In the genomic region with DNA sequence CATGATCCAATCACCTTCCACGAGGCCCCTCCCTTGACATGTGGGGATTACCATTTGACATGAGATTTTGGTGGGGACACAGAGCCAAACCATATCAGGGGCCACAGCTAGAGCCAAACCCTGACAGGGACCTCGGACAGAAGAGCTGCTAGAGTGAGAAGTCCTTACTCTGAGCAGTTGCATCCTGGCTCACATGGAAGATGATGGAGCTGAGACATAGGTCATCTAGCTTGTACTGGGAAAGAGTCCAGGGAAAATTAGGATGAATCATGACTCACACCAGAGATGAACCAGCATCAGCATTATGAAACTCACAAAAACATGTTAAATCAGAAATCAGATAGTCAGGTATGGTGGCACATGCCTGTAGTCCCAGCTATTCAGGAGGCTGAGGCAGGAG, we compare ENCODE assay signal across 13 cellular contexts. TPM values are rescaled to one million over a fixed set of nuclear protein-coding genes. Genes with fewer than 3 reads are reported as not detected.
DNase-seq lines count a peak whose midpoint lies in the region; TF ChIP-seq lines count a peak whose summit lies in the region.
"Had no signal": no experiment of that assay in that cellular context is flagged by ENCODE, and none has a peak within 500 bp of the region (broad histone marks: within the 10 kb centered on the region; RNA-seq: fewer than 3 reads in every experiment).

No MANE protein-coding gene starts in this region.

- H3K36me3 ChIP-seq in SK-N-SH (replicated peaks in 1 of 2; ENCODE audit: control insufficient read depth in 1 of 2, insufficient read depth in 2 of 2, low read length in 1 of 2) (no peaks in the 10 kb centered on the region), colonic mucosa (no peaks in the 10 kb centered on the region)
- no peaks in the 10 kb centered on the region for H3K36me3 ChIP-seq in CD4-positive, alpha-beta memory T cell (ENCODE audit: insufficient read depth, low read length)
- H3K36me3 ChIP-seq: left ventricle myocardium inferior had no signal

- H3K79me2 ChIP-seq in SK-N-SH (ENCODE audit: insufficient read depth): no peaks in the 10 kb centered on the region

- no peaks in the 10 kb centered on the region for H3K9me3 Mint-ChIP-seq in CD4-positive, alpha-beta memory T cell
- H3K9me3 Mint-ChIP-seq: activated CD8-positive, alpha-beta T cell treated with anti-CD3 and anti-CD28 coated beads for 36 hours had no signal

- H3K27me3 ChIP-seq in SK-N-SH (ENCODE audit: insufficient read depth) (no peaks in the 10 kb centered on the region), colonic mucosa (no peaks in the 10 kb centered on the region)
- H3K27me3 ChIP-seq in CD4-positive, alpha-beta memory T cell (ENCODE audit: insufficient read depth, low read length): no peaks in the 10 kb centered on the region
- H3K27me3 ChIP-seq: testis had no signal

- H3K4me3 ChIP-seq in SK-N-SH (ENCODE audit: low read depth in 2 of 2, low read length in 1 of 2) (no peak overlapping the region), fibroblast of pulmonary artery (replicated peaks; ENCODE audit: low read depth, low read length) (no peak overlapping the region), colonic mucosa (no peak overlapping the region)
- H3K4me3 ChIP-seq in CD4-positive, alpha-beta memory T cell (ENCODE audit: low read length in 2 of 2): no peak overlapping the region
- H3K4me3 ChIP-seq: left ventricle myocardium inferior, testis had no signal

- no peak overlapping the region for H3K9ac ChIP-seq in SK-N-SH
- H3K9ac ChIP-seq in colonic mucosa (ENCODE audit: low read depth in 2 of 2, low read length in 2 of 2): no peak overlapping the region

- POLR2A ChIA-PET in SK-N-SH (lab: Yijun Ruan, JAX): no interaction called here
- POLR2A ChIA-PET in CD4-positive, alpha-beta memory T cell (lab: Charles Lee; ENCODE audit: partially characterized antibody): no interaction called here

- CTCF ChIA-PET in SK-N-SH (lab: Yijun Ruan, JAX): no interaction called here
- CTCF ChIA-PET in CD4-positive, alpha-beta memory T cell (lab: Charles Lee; ENCODE audit: partially characterized antibody): no interaction called here

- H3K27ac Mint-ChIP-seq in CD4-positive, alpha-beta memory T cell: no peak overlapping the region
- H3K27ac Mint-ChIP-seq: activated CD8-positive, alpha-beta T cell treated with anti-CD3 and anti-CD28 coated beads for 36 hours had no signal

- no peak overlapping the region for H2AFZ ChIP-seq in SK-N-SH (ENCODE audit: low read depth)

- H3K4me1 ChIP-seq in SK-N-SH (ENCODE audit: control insufficient read depth in 1 of 2, insufficient read depth in 2 of 2, low read depth in 1 of 2, low read length in 1 of 2) (no peaks in the 10 kb centered on the region; a peak in 1 of 4 replicates), colonic mucosa (no peaks in the 10 kb centered on the region)
- H3K4me1 ChIP-seq in CD4-positive, alpha-beta memory T cell (ENCODE audit: insufficient read depth, low read length): peaks cover 10% of the 10 kb centered on the region
- H3K4me1 ChIP-seq: left ventricle myocardium inferior, testis had no signal

- H4K20me1 ChIP-seq in SK-N-SH (ENCODE audit: insufficient read depth): no peaks in the 10 kb centered on the region

- TF ChIP-seq RAD21 in SK-N-SH (IDR thresholded peaks at IDR 0.05; ENCODE audit: low read length): no peak

- peak overlapping the region in 1 of 2 experiments; percentile 20; a peak in 1 of 4 replicates for H3K27ac ChIP-seq in SK-N-SH (ENCODE audit: low read depth in 2 of 2, low read length in 1 of 2)
- H3K27ac ChIP-seq in CD4-positive, alpha-beta memory T cell (ENCODE audit: low read depth, low read length): no peak overlapping the region
- no peak overlapping the region for H3K27ac ChIP-seq in colonic mucosa
- H3K27ac ChIP-seq: HL-60, left ventricle myocardium inferior, testis had no signal

- H3K36me3 Mint-ChIP-seq in CD4-positive, alpha-beta memory T cell: no peaks in the 10 kb centered on the region

- no peak for TF ChIP-seq EP300 in SK-N-SH (IDR thresholded peaks at IDR 0.05; ENCODE audit: borderline replicate concordance in 1 of 2, low read depth in 1 of 2, low read length in 1 of 2)

- H3K4me3 Mint-ChIP-seq in CD4-positive, alpha-beta memory T cell: no peak overlapping the region
- H3K4me3 Mint-ChIP-seq: activated CD8-positive, alpha-beta T cell treated with anti-CD3 and anti-CD28 coated beads for 36 hours had no signal

- peaks cover 6 to 18% (median 13%) of the 10 kb centered on the region in 4 donors for H3K4me1 Mint-ChIP-seq in CD4-positive, alpha-beta memory T cell

- 13% methylated on average over 2 of the region's 2 CpGs for WGBS in SK-N-SH (ENCODE audit: low lambda C conversion rate)

- H3K27me3 Mint-ChIP-seq in CD4-positive, alpha-beta memory T cell: no peaks in the 10 kb centered on the region
- H3K27me3 Mint-ChIP-seq: activated CD8-positive, alpha-beta T cell treated with anti-CD3 and anti-CD28 coated beads for 36 hours had no signal

- H3K9me2 ChIP-seq in SK-N-SH: no peaks in the 10 kb centered on the region

- H3F3A ChIP-seq in SK-N-SH (replicated peaks; ENCODE audit: insufficient read depth): peaks cover 7% of the 10 kb centered on the region

- DNase-seq in HCEC 1CT (peak; percentile 87), SK-N-SH (no peak), fibroblast of pulmonary artery (ENCODE audit: low read depth) (peak; percentile 78), stromal cell of bone marrow (ENCODE audit: low read depth) (peak; percentile 89), colonic mucosa (no peak)
- DNase-seq in activated T-cell treated with anti-CD3 and anti-CD28 coated beads, Interleukin-2, amount 50 U/mL, for 48 hours: no peak
- DNase-seq in CD4-positive, alpha-beta memory T cell: no peak
- DNase-seq: activated CD8-positive, alpha-beta T cell treated with anti-CD3 and anti-CD28 coated beads for 36 hours; activated naive CD4-positive, alpha-beta T cell treated with Interleukin-2 at 50 U/mL for 16 hours; left ventricle myocardium inferior; NCI-H345; testis had no signal

- intact Hi-C loops in CD4-positive, alpha-beta memory T cell (cut with micrococcal nuclease): no loop called here
- intact Hi-C loops in colonic mucosa (cut with DNase I): no loop called here

- TF ChIP-seq CTCF in SK-N-SH (IDR thresholded peaks at IDR 0.05) (no peak), fibroblast of pulmonary artery (IDR thresholded peaks at IDR 0.05; ENCODE audit: low read length, missing control alignments) (no peak), colonic mucosa (IDR thresholded peaks at IDR 0.05) (no peak)

- 0 out of 2 replicates have a peak overlapping the region, but pooled peaks have one; percentile 16 for H3K4me2 ChIP-seq in SK-N-SH

- no peaks in the 10 kb centered on the region for H3K9me3 ChIP-seq in SK-N-SH
- no peaks in the 10 kb centered on the region for H3K9me3 ChIP-seq in CD4-positive, alpha-beta memory T cell (ENCODE audit: control insufficient read depth in 1 of 2, low read length in 2 of 2)
- no peaks in the 10 kb centered on the region for H3K9me3 ChIP-seq in colonic mucosa
- H3K9me3 ChIP-seq: left ventricle myocardium inferior, testis had no signal

TF ChIP-seq in SK-N-SH, 30 proteins besides CTCF, POLR2A, EP300 and RAD21 (continues in another document):
- no peak for TF ChIP-seq CHD2 (IDR thresholded peaks at IDR 0.05; ENCODE audit: low read length, partially characterized antibody)
- TF ChIP-seq NFIC (IDR thresholded peaks at IDR 0.05; ENCODE audit: borderline replicate concordance): peak; percentile 68
- no peak for TF ChIP-seq ELF1 (IDR thresholded peaks at IDR 0.05)
- TF ChIP-seq MXI1 (IDR thresholded peaks at IDR 0.05; ENCODE audit: low read depth, low read length): no peak
- TF ChIP-seq TAF1 (IDR thresholded peaks at IDR 0.05; ENCODE audit: borderline replicate concordance, low read depth, low read length): no peak
- TF ChIP-seq, protein P1, sequence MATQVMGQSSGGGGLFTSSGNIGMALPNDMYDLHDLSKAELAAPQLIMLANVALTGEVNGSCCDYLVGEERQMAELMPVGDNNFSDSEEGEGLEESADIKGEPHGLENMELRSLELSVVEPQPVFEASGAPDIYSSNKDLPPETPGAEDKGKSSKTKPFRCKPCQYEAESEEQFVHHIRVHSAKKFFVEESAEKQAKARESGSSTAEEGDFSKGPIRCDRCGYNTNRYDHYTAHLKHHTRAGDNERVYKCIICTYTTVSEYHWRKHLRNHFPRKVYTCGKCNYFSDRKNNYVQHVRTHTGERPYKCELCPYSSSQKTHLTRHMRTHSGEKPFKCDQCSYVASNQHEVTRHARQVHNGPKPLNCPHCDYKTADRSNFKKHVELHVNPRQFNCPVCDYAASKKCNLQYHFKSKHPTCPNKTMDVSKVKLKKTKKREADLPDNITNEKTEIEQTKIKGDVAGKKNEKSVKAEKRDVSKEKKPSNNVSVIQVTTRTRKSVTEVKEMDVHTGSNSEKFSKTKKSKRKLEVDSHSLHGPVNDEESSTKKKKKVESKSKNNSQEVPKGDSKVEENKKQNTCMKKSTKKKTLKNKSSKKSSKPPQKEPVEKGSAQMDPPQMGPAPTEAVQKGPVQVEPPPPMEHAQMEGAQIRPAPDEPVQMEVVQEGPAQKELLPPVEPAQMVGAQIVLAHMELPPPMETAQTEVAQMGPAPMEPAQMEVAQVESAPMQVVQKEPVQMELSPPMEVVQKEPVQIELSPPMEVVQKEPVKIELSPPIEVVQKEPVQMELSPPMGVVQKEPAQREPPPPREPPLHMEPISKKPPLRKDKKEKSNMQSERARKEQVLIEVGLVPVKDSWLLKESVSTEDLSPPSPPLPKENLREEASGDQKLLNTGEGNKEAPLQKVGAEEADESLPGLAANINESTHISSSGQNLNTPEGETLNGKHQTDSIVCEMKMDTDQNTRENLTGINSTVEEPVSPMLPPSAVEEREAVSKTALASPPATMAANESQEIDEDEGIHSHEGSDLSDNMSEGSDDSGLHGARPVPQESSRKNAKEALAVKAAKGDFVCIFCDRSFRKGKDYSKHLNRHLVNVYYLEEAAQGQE (IDR thresholded peaks at IDR 0.05; ENCODE audit: low read depth, low read length): no peak
- TF ChIP-seq RXRA (IDR thresholded peaks at IDR 0.05; ENCODE audit: borderline replicate concordance, low read depth): no peak
- TF ChIP-seq FOSL2 (IDR thresholded peaks at IDR 0.05; ENCODE audit: borderline replicate concordance, low read depth): peak; percentile 87
- no peak for TF ChIP-seq SMC3 (IDR thresholded peaks at IDR 0.05; ENCODE audit: low read depth, low read length)
- no peak for TF ChIP-seq FOXJ3 (CRISPR knock-in tag; IDR thresholded peaks at IDR 0.05)

RNA-seq across cellular contexts. Expression of gene FMC1, which starts 12.8 kb away (rescaled TPM):
- polyA plus RNA-seq in SK-N-SH (2012; rRNA removed): 59.0 and 59.9 TPM in 2 replicates
- 56.8 and 60.1 TPM in 2 replicates for polyA plus RNA-seq in SK-N-SH (2012; cell fraction: cytosol; rRNA removed)
- 17.6 and 24.0 TPM in 2 replicates for polyA plus RNA-seq in SK-N-SH (2012; cell fraction: nucleus; rRNA removed)
- 10 to 100 TPM in 1 of 2 experiments, 1 to 10 TPM in 1; 6.7 to 12.5 TPM for total RNA-seq in CD4-positive, alpha-beta memory T cell
- polyA plus RNA-seq in CD4-positive, alpha-beta memory T cell: 10 to 100 TPM; 47.8 to 66.8 TPM
- total RNA-seq in colonic mucosa: 10 to 100 TPM; 21.6 to 23.0 TPM

RNA-seq across cellular contexts. Expression of gene LUC7L2, which starts 31.3 kb away (rescaled TPM):
- 45.7 and 50.7 TPM in 2 replicates for polyA plus RNA-seq in SK-N-SH (2012; rRNA removed)
- polyA plus RNA-seq in SK-N-SH (2012; cell fraction: cytosol; rRNA removed): 40.3 and 50.3 TPM in 2 replicates
- 136 and 151 TPM in 2 replicates for polyA plus RNA-seq in SK-N-SH (2012; cell fraction: nucleus; rRNA removed)
- total RNA-seq in CD4-positive, alpha-beta memory T cell: 100 to 1,000 TPM; 131 to 133 TPM
- polyA plus RNA-seq in CD4-positive, alpha-beta memory T cell: 10 to 100 TPM; 50.0 to 73.0 TPM
- 100 to 1,000 TPM in 1 of 2 donors, 10 to 100 TPM in 1; 61.3 to 107 TPM for total RNA-seq in colonic mucosa

Comparison
In these comparisons a context has a peak if more than half of its experiments do, and no peak if none do; other contexts are left out.
1. DNase-seq: peak in HCEC 1CT (single experiment), fibroblast of pulmonary artery (single experiment) and stromal cell of bone marrow (single experiment); none in SK-N-SH (single experiment), activated T-cell treated with anti-CD3 and anti-CD28 coated beads, Interleukin-2, amount 50 U/mL, for 48 hours (0 of 2), CD4-positive, alpha-beta memory T cell (0 of 5) and colonic mucosa (single experiment).